ENCODE assay signal across 1 cellular context in the genomic region with DNA sequence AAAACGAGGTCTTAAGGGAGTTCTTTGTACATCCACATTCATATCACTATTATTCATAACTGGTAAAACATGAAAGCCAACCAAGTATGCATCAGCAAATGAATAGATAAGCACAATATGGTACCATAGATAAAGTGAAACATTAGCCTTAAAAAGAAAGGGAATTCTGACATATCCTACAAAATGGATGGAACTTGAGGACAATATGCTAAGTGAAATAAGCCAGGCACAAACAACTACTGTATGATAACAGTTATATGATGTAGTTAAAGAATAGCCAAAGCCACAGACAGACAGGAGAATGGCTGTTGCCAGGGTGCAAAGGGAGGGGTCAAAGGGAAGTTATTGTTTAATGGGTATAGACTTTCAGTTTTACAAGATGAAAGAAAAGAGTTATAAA.
TF ChIP-seq lines count a peak whose summit lies in the region.

No MANE protein-coding gene starts in this region.

TF ChIP-seq in IMR-90, 13 proteins besides CTCF, POLR2A, EP300 and RAD21 (continued from another document):
- TF ChIP-seq MXI1 (IDR thresholded peaks at IDR 0.05; ENCODE audit: borderline replicate concordance, low read depth, low read length) (no peak), FOS (IDR thresholded peaks at IDR 0.05; ENCODE audit: low read depth, low read length) (no peak), MAFK (IDR thresholded peaks at IDR 0.05; ENCODE audit: low read depth, low read length) (no peak)
- TF ChIP-seq, protein P1, sequence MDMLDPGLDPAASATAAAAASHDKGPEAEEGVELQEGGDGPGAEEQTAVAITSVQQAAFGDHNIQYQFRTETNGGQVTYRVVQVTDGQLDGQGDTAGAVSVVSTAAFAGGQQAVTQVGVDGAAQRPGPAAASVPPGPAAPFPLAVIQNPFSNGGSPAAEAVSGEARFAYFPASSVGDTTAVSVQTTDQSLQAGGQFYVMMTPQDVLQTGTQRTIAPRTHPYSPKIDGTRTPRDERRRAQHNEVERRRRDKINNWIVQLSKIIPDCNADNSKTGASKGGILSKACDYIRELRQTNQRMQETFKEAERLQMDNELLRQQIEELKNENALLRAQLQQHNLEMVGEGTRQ (IDR thresholded peaks at IDR 0.05; ENCODE audit: low read depth, low read length), result no peak
- TF ChIP-seq, protein P2, sequence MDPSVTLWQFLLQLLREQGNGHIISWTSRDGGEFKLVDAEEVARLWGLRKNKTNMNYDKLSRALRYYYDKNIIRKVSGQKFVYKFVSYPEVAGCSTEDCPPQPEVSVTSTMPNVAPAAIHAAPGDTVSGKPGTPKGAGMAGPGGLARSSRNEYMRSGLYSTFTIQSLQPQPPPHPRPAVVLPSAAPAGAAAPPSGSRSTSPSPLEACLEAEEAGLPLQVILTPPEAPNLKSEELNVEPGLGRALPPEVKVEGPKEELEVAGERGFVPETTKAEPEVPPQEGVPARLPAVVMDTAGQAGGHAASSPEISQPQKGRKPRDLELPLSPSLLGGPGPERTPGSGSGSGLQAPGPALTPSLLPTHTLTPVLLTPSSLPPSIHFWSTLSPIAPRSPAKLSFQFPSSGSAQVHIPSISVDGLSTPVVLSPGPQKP (IDR thresholded peaks at IDR 0.05; ENCODE audit: borderline replicate concordance, low read depth, low read length), result no peak
TF ChIP-seq in IMR-90: peak in this region for 0.
